Comparison of ENCODE assay signal across 16 cellular contexts in genomic region chr14:52895000-52895399, GRCh38. TPM values are rescaled to one million over a fixed set of nuclear protein-coding genes. Genes with fewer than 3 reads are reported as not detected.
DNase-seq lines count a peak whose midpoint lies in the region; ATAC-seq and TF ChIP-seq lines count a peak whose summit lies in the region.
"Had no signal": no experiment of that assay in that cellular context is flagged by ENCODE, and none has a peak within 500 bp of the region (broad histone marks: within the 10 kb centered on the region; RNA-seq: fewer than 3 reads in every experiment).

No MANE protein-coding gene starts in this region.

- peak overlapping the region; percentile 12 for H3K4me2 ChIP-seq in GM23248 (ENCODE audit: unreplicated experiment)

- no peaks in the 10 kb centered on the region for H3K27me3 ChIP-seq in CD4-positive, alpha-beta memory T cell (ENCODE audit: insufficient read depth, low read length)
- no peaks in the 10 kb centered on the region for H3K27me3 ChIP-seq in GM23248 (replicated peaks; ENCODE audit: insufficient read depth)
- H3K27me3 ChIP-seq in SJCRH30: no peaks in the 10 kb centered on the region
- no peaks in the 10 kb centered on the region for H3K27me3 ChIP-seq in A673 (replicated peaks; ENCODE audit: insufficient read depth, low read depth, low read length, poor library complexity)
- H3K27me3 ChIP-seq: stomach had no signal

- H3K79me2 ChIP-seq in GM23248 (ENCODE audit: insufficient read depth): peaks cover 100% of the 10 kb centered on the region

- peak overlapping the region in 2 of 7 donors; percentile 12 to 29 for H3K27ac Mint-ChIP-seq in CD4-positive, alpha-beta memory T cell
- H3K27ac Mint-ChIP-seq: activated T-helper 1 cell treated with anti-CD3 and anti-CD28 coated beads, Interleukin-12 subunit alpha, Interleukin-12 subunit beta, Interleukin-2, Interleukin-4 antibody, amounts not matched to agents 30 ng/mL and 10 ng/mL and 1 ng/mL, durations not matched to agents 14 hours and 24 hours and 36 hours had no signal

- no peak overlapping the region for H3K9ac ChIP-seq in GM23248

- H3K4me1 Mint-ChIP-seq in CD4-positive, alpha-beta memory T cell: peaks cover 7 to 11% (median 8%) of the 10 kb centered on the region in 4 donors

- no peak overlapping the region for H3K27ac ChIP-seq in CD4-positive, alpha-beta memory T cell (ENCODE audit: low read depth, low read length)
- H3K27ac ChIP-seq in GM23248: 0 out of 2 replicates have a peak overlapping the region, but pooled peaks have one; percentile 3
- no peak overlapping the region for H3K27ac ChIP-seq in SJCRH30
- H3K27ac ChIP-seq in A673 (ENCODE audit: low read depth, low read length, poor library complexity, severe bottlenecking): no peak overlapping the region
- H3K27ac ChIP-seq: stomach, WERI-Rb-1 had no signal

- no peaks in the 10 kb centered on the region for H3K36me3 ChIP-seq in CD4-positive, alpha-beta memory T cell (ENCODE audit: insufficient read depth, low read length)
- H3K36me3 ChIP-seq in GM23248 (ENCODE audit: low read depth): peaks cover 34% of the 10 kb centered on the region
- H3K36me3 ChIP-seq in SJCRH30: peaks cover 8% of the 10 kb centered on the region; the same call in 1 of the 2 replicates
- no peaks in the 10 kb centered on the region for H3K36me3 ChIP-seq in A673 (ENCODE audit: insufficient read depth, low read length, poor library complexity, severe bottlenecking)

- BruUV-seq in A673 (replicated peaks; lab: Mats Ljungman, UMichigan): no TSS peak

- H3K4me1 ChIP-seq in CD4-positive, alpha-beta memory T cell (ENCODE audit: insufficient read depth, low read length): peaks cover 7% of the 10 kb centered on the region
- H3K4me1 ChIP-seq in GM23248 (ENCODE audit: insufficient read depth): peaks cover 40% of the 10 kb centered on the region
- no peaks in the 10 kb centered on the region for H3K4me1 ChIP-seq in SJCRH30
- H3K4me1 ChIP-seq in A673 (ENCODE audit: insufficient read depth, low read length, poor library complexity, severe bottlenecking): peaks cover 6% of the 10 kb centered on the region

- no peak overlapping the region for H2AFZ ChIP-seq in GM23248

- TF ChIP-seq CTCF in A673 (conservative IDR thresholded peaks at IDR 0.05; ENCODE audit: low read depth, low read length): no peak

- H4K20me1 ChIP-seq in GM23248 (ENCODE audit: insufficient read depth): 0 out of 2 replicates have a peak, but pooled peaks cover 14% of the 10 kb centered on the region

- H3K9me3 Mint-ChIP-seq in CD4-positive, alpha-beta memory T cell: no peaks in the 10 kb centered on the region
- H3K9me3 Mint-ChIP-seq: activated T-helper 1 cell treated with anti-CD3 and anti-CD28 coated beads, Interleukin-12 subunit alpha, Interleukin-12 subunit beta, Interleukin-2, Interleukin-4 antibody, amounts not matched to agents 30 ng/mL and 10 ng/mL and 1 ng/mL, durations not matched to agents 14 hours and 24 hours and 36 hours; immature natural killer cell had no signal

- peak in 4 of 5 donors; percentile 2 to 40 (median 34) for DNase-seq in CD4-positive, alpha-beta memory T cell
- DNase-seq in GM23248 (no peak), SW480 (ENCODE audit: low spot score) (peak; percentile 71), kidney tubule cell (ENCODE audit: low spot score) (peak; percentile 13), SJCRH30 (no peak), A673 (ENCODE audit: low spot score) (no peak)
- no peak for DNase-seq in stimulated activated CD4-positive, alpha-beta T cell treated with anti-CD3 and anti-CD28 coated beads, Interleukin-15, amount 100 ng/mL, for 24 hours
- DNase-seq: immature natural killer cell; Kasumi-1; mucosa of descending colon; RPMI8226; stimulated activated CD4-positive, alpha-beta T cell treated with anti-CD3 and anti-CD28 coated beads, Interleukin-4, amount 100 ng/mL, for 4 hours; stomach; WERI-Rb-1 had no signal

- H3K4me3 Mint-ChIP-seq in CD4-positive, alpha-beta memory T cell: no peak overlapping the region
- H3K4me3 Mint-ChIP-seq: activated T-helper 1 cell treated with anti-CD3 and anti-CD28 coated beads, Interleukin-12 subunit alpha, Interleukin-12 subunit beta, Interleukin-2, Interleukin-4 antibody, amounts not matched to agents 30 ng/mL and 10 ng/mL and 1 ng/mL, durations not matched to agents 14 hours and 24 hours and 36 hours; immature natural killer cell had no signal

- POLR2A ChIA-PET in CD4-positive, alpha-beta memory T cell (lab: Charles Lee; ENCODE audit: partially characterized antibody): no interaction called here
- POLR2A ChIA-PET in A673 (lab: Charles Lee; ENCODE audit: low non-redundant PET): interaction anchor here (0.7 kb wide), 1 partner anchor 1796 kb away, joined by 3 read pairs; no protein-coding TSS in a partner anchor

- H3K36me3 Mint-ChIP-seq in CD4-positive, alpha-beta memory T cell: no peaks in the 10 kb centered on the region

- no peaks in the 10 kb centered on the region for H3K27me3 Mint-ChIP-seq in CD4-positive, alpha-beta memory T cell

- peaks cover 44% of the 10 kb centered on the region for H3F3A ChIP-seq in GM23248 (ENCODE audit: insufficient read depth)

- ATAC-seq in HG03460 (IDR thresholded peaks at IDR 0.05; ENCODE audit: unreplicated experiment): no peak
- ATAC-seq: mucosa of descending colon had no signal

- WGBS in GM23248 (ENCODE audit: low coverage in 1 of 2, low lambda C conversion rate in 2 of 2, missing lambda C conversion rate in 2 of 2), 2 experiments: 4 to 9% methylated on average over 2 of the region's 2 CpGs

- H3K9me3 ChIP-seq in CD4-positive, alpha-beta memory T cell (ENCODE audit: control insufficient read depth in 1 of 2, low read length in 2 of 2): no peaks in the 10 kb centered on the region
- no peaks in the 10 kb centered on the region for H3K9me3 ChIP-seq in GM23248 (ENCODE audit: low read depth)
- no peaks in the 10 kb centered on the region for H3K9me3 ChIP-seq in SJCRH30 (replicated peaks)
- no peaks in the 10 kb centered on the region for H3K9me3 ChIP-seq in A673 (ENCODE audit: low read depth, low read length, poor library complexity, severe bottlenecking)
- H3K9me3 ChIP-seq: mucosa of descending colon, stomach had no signal

- in situ Hi-C loops in GM23248 (cut with MboI): no loop called here

- no peak overlapping the region for H3K4me3 ChIP-seq in CD4-positive, alpha-beta memory T cell (ENCODE audit: low read length in 2 of 2)
- H3K4me3 ChIP-seq in GM23248: no peak overlapping the region
- no peak overlapping the region for H3K4me3 ChIP-seq in SJCRH30
- H3K4me3 ChIP-seq in A673 (ENCODE audit: low read depth, low read length, poor library complexity, severe bottlenecking): no peak overlapping the region
- H3K4me3 ChIP-seq: mucosa of descending colon, stomach had no signal

- no peaks in the 10 kb centered on the region for H3K9me2 ChIP-seq in GM23248 (ENCODE audit: insufficient read depth)

- intact Hi-C loops in CD4-positive, alpha-beta memory T cell (cut with micrococcal nuclease): no loop called here
- intact Hi-C loops in A673 (cut with micrococcal nuclease; ENCODE audit: unreplicated experiment): no loop called here

- CTCF ChIA-PET in CD4-positive, alpha-beta memory T cell (lab: Charles Lee; ENCODE audit: partially characterized antibody): no interaction called here
- CTCF ChIA-PET in A673 (lab: Charles Lee): no interaction called here

RNA-seq across cellular contexts. Expression of gene FERMT2, which starts 55.9 kb away (rescaled TPM):
- under 1 TPM; 0.75 to 0.79 TPM for total RNA-seq in CD4-positive, alpha-beta memory T cell
- polyA plus RNA-seq in CD4-positive, alpha-beta memory T cell: not detected
- 217 and 256 TPM in 2 replicates for total RNA-seq in GM23248 (2014; rRNA removed; shearing (Covaris generic))
- 124 and 126 TPM in 2 replicates for polyA plus RNA-seq in GM23248 (2016; fragmentation: Nextera tagmentation; extraction: Ambion mirVana)
- 62.5 and 65.3 TPM in 2 replicates for total RNA-seq in SJCRH30 (2014; rRNA removed; shearing (Covaris generic))
- total RNA-seq in A673 (2021): 38.3 and 48.0 TPM in 2 replicates
- polyA plus RNA-seq: immature natural killer cell had no signal

Comparison
In these comparisons a context has a peak if more than half of its experiments do, and no peak if none do; other contexts are left out.
1. DNase-seq: peak in CD4-positive, alpha-beta memory T cell (4 of 5), SW480 (single experiment) and kidney tubule cell (single experiment); none in GM23248 (single experiment), stimulated activated CD4-positive, alpha-beta T cell treated with anti-CD3 and anti-CD28 coated beads, Interleukin-15, amount 100 ng/mL, for 24 hours (single experiment), SJCRH30 (0 of 2) and A673 (single experiment).
2. RNA of gene FERMT2, which starts 55.9 kb away (total RNA-seq): 217 to 256 TPM in GM23248, 62.5 to 65.3 TPM in SJCRH30 and 38.3 to 48.0 TPM in A673; 0.75 to 0.79 TPM in CD4-positive, alpha-beta memory T cell; every median in the first group is over 10 times any median in the second.